Comparison of ENCODE assay signal across 23 cellular contexts in the genomic region with DNA sequence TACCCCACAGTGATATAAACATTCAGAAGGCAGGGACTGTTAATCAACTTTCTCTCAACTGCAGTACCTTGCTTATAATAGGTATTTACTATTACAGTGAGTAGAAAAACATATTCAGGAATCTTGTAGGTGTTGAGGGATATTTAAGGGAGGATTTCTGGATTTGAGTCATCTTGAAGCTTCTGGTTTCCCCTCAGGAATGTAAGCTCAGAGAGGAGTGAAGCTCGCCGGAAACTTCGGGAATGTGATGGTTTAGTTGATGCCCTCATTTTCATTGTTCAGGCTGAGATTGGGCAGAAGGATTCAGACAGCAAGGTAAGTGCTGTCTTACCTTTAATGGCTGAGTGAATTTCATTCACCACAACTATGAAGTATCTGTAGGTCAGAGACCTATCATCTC. TPM values are rescaled to one million over a fixed set of nuclear protein-coding genes. Genes with fewer than 3 reads are reported as not detected.
"Had no signal": no experiment of that assay in that cellular context is flagged by ENCODE, and none has a peak within 500 bp of the region (broad histone marks: within the 10 kb centered on the region; RNA-seq: fewer than 3 reads in every experiment).

No MANE protein-coding gene starts in this region.

- H3K4me3 Mint-ChIP-seq: naive thymus-derived CD4-positive, alpha-beta T cell; nephron progenitor cell had no signal

- H3K4me1 ChIP-seq: uterus had no signal

- H3K4me3 ChIP-seq: esophagus muscularis mucosa, gastrocnemius medialis, right atrium auricular region, sigmoid colon, suprapubic skin, thyroid gland, upper lobe of left lung, uterus had no signal

- DNase-seq: effector memory CD4-positive, alpha-beta T cell; gastrocnemius medialis; glutamatergic neuron; kidney; mammary epithelial cell; naive thymus-derived CD4-positive, alpha-beta T cell; nephron progenitor cell; sigmoid colon; small intestine; stimulated activated CD4-positive, alpha-beta T cell treated with anti-CD3 and anti-CD28 coated beads, Interleukin-12 subunit alpha, Interleukin-12 subunit beta, amount 100 ng/mL, for 4 hours; stimulated activated naive CD4-positive, alpha-beta T cell treated with Interleukin-2 at 50 U/mL for 16 hours; thyroid gland; upper lobe of left lung; uterus had no signal

- H3K27ac ChIP-seq: epithelial cell of prostate, esophagus muscularis mucosa, gastrocnemius medialis, sigmoid colon, suprapubic skin, thyroid gland, upper lobe of left lung, uterus had no signal

- H3K9me3 Mint-ChIP-seq: naive thymus-derived CD4-positive, alpha-beta T cell; nephron progenitor cell had no signal

- H3K27ac Mint-ChIP-seq: naive thymus-derived CD4-positive, alpha-beta T cell; nephron progenitor cell had no signal

- H3K9me3 ChIP-seq: esophagus muscularis mucosa, gastrocnemius medialis, right atrium auricular region, sigmoid colon, suprapubic skin, thyroid gland, upper lobe of left lung, uterus had no signal

- H3K27me3 ChIP-seq: esophagus muscularis mucosa, gastrocnemius medialis, right atrium auricular region, sigmoid colon, suprapubic skin, thyroid gland, upper lobe of left lung, uterus had no signal

- H3K27me3 Mint-ChIP-seq: naive thymus-derived CD4-positive, alpha-beta T cell had no signal

RNA-seq across cellular contexts. Expression of a gene that starts 52.8 kb away (rescaled TPM):
- total RNA-seq: esophagus muscularis mucosa; fibroblast of villous mesenchyme; gastrocnemius medialis; kidney; lower leg skin; mammary epithelial cell; mesenteric fat pad; mononuclear cell; naive thymus-derived CD4-positive, alpha-beta T cell; omental fat pad; right atrium auricular region; sigmoid colon; suprapubic skin; thyroid gland; upper lobe of left lung; uterus had no signal
- polyA plus RNA-seq: mammary epithelial cell, small intestine had no signal
